In genomic region chr4:113404167-113404571, GRCh38 we compare ENCODE assay signal across 19 cellular contexts.
"Had no signal": no experiment of that assay in that cellular context is flagged by ENCODE, and none has a peak within 500 bp of the region (broad histone marks: within the 10 kb centered on the region; RNA-seq: fewer than 3 reads in every experiment).

No MANE protein-coding gene starts in this region.

- H3K27ac ChIP-seq: epithelial cell of prostate, esophagus muscularis mucosa, gastrocnemius medialis, left ventricle myocardium inferior, ovary, tibial artery, uterus had no signal

- H3K27me3 ChIP-seq: esophagus muscularis mucosa, gastrocnemius medialis, heart right ventricle, ovary, tibial artery, upper lobe of left lung, uterus had no signal

- ATAC-seq: effector memory CD8-positive, alpha-beta T cell; gastrocnemius medialis; naive thymus-derived CD4-positive, alpha-beta T cell had no signal

- H3K4me1 Mint-ChIP-seq: naive thymus-derived CD4-positive, alpha-beta T cell; stimulated activated memory B cell treated with anti-CD40 and anti-IgM and Interleukin-4, amounts not matched to agents 10 μg/mL and 1 μg/mL and 100 μg/mL, for 72 hours had no signal

- H3K4me3 Mint-ChIP-seq: dendritic cell treated with granulocyte-macrophage colony-stimulating factor and Interleukin-4, amounts not matched to agents 40 ng/mL and 50 ng/mL, for 4 days; effector memory CD8-positive, alpha-beta T cell; naive thymus-derived CD4-positive, alpha-beta T cell; stimulated activated memory B cell treated with anti-CD40 and anti-IgM and Interleukin-4, amounts not matched to agents 10 μg/mL and 1 μg/mL and 100 μg/mL, for 72 hours; stimulated activated naive CD8-positive, alpha-beta T cell treated with anti-CD3 and anti-CD28 coated beads, Interleukin-15, Interleukin-2, amounts not matched to agents 100 ng/mL and 50 ng/mL, for 24 hours had no signal

- H3K9me3 ChIP-seq: esophagus muscularis mucosa, gastrocnemius medialis, left ventricle myocardium inferior, ovary, tibial artery, upper lobe of left lung, uterus had no signal

- H3K36me3 Mint-ChIP-seq: naive thymus-derived CD4-positive, alpha-beta T cell; stimulated activated memory B cell treated with anti-CD40 and anti-IgM and Interleukin-4, amounts not matched to agents 10 μg/mL and 1 μg/mL and 100 μg/mL, for 72 hours had no signal

- H3K4me3 ChIP-seq: esophagus muscularis mucosa, gastrocnemius medialis, heart right ventricle, left ventricle myocardium inferior, lung, ovary, tibial artery, upper lobe of left lung, uterus had no signal

- H3K36me3 ChIP-seq: esophagus muscularis mucosa, gastrocnemius medialis, heart right ventricle, left ventricle myocardium inferior, ovary, tibial artery, upper lobe of left lung, uterus had no signal

- H3K27me3 Mint-ChIP-seq: dendritic cell treated with granulocyte-macrophage colony-stimulating factor and Interleukin-4, amounts not matched to agents 40 ng/mL and 50 ng/mL, for 4 days; stimulated activated memory B cell treated with anti-CD40 and anti-IgM and Interleukin-4, amounts not matched to agents 10 μg/mL and 1 μg/mL and 100 μg/mL, for 72 hours had no signal

- FAIRE-seq: keratinocyte had no signal

- DNase-seq: effector memory CD8-positive, alpha-beta T cell; gastrocnemius medialis; left ventricle myocardium inferior; naive thymus-derived CD4-positive, alpha-beta T cell; nucleus accumbens; ovary; right cardiac atrium; stimulated activated CD4-positive, alpha-beta T cell treated with anti-CD3 and anti-CD28 coated beads, Interleukin-4, amount 100 ng/mL, for 24 hours; tibial artery; upper lobe of left lung; uterus had no signal

- H3K4me1 ChIP-seq: upper lobe of left lung, uterus had no signal

- H3K27ac Mint-ChIP-seq: dendritic cell treated with granulocyte-macrophage colony-stimulating factor and Interleukin-4, amounts not matched to agents 40 ng/mL and 50 ng/mL, for 4 days; effector memory CD8-positive, alpha-beta T cell; naive thymus-derived CD4-positive, alpha-beta T cell; stimulated activated memory B cell treated with anti-CD40 and anti-IgM and Interleukin-4, amounts not matched to agents 10 μg/mL and 1 μg/mL and 100 μg/mL, for 72 hours; stimulated activated naive CD8-positive, alpha-beta T cell treated with anti-CD3 and anti-CD28 coated beads, Interleukin-15, Interleukin-2, amounts not matched to agents 100 ng/mL and 50 ng/mL, for 24 hours had no signal

- H3K9me3 Mint-ChIP-seq: dendritic cell treated with granulocyte-macrophage colony-stimulating factor and Interleukin-4, amounts not matched to agents 40 ng/mL and 50 ng/mL, for 4 days; effector memory CD8-positive, alpha-beta T cell; naive thymus-derived CD4-positive, alpha-beta T cell; stimulated activated memory B cell treated with anti-CD40 and anti-IgM and Interleukin-4, amounts not matched to agents 10 μg/mL and 1 μg/mL and 100 μg/mL, for 72 hours; stimulated activated naive CD8-positive, alpha-beta T cell treated with anti-CD3 and anti-CD28 coated beads, Interleukin-15, Interleukin-2, amounts not matched to agents 100 ng/mL and 50 ng/mL, for 24 hours had no signal
